9 cellular contexts compared by ENCODE assay signal in genomic region chr3:48695113-48695753, GRCh38. TPM values are rescaled to one million over a fixed set of nuclear protein-coding genes. Genes with fewer than 3 reads are reported as not detected.
DNase-seq lines count a peak whose midpoint lies in the region; TF ChIP-seq lines count a peak whose summit lies in the region.
"Had no signal": no experiment of that assay in that cellular context is flagged by ENCODE, and none has a peak within 500 bp of the region (broad histone marks: within the 10 kb centered on the region; RNA-seq: fewer than 3 reads in every experiment).

No MANE protein-coding gene starts in this region.

- H3K36me3 ChIP-seq in mesendoderm (ENCODE audit: control insufficient read depth, insufficient read depth, low read length), result peaks cover 19% of the 10 kb centered on the region
- H3K36me3 ChIP-seq in tibial nerve, result peaks cover 3 to 62% (median 15%) of the 10 kb centered on the region in 3 donors

- H3K4me2 ChIP-seq in mesendoderm (ENCODE audit: low read length), result no peak overlapping the region

- H3K36me3 Mint-ChIP-seq in endothelial cell (ENCODE audit: low read depth, unreplicated experiment), result peaks cover 38% of the 10 kb centered on the region

- H4K5ac ChIP-seq in mesendoderm (ENCODE audit: low read length), result no peak overlapping the region

- H3K27ac ChIP-seq in mesendoderm (ENCODE audit: low read depth, low read length) (peak overlapping the region; percentile 45), tibial nerve (peak overlapping the region; percentile 86 to 98 (median 93))
- H3K27ac ChIP-seq: 22Rv1 had no signal

- no peaks in the 10 kb centered on the region for H3K9me3 Mint-ChIP-seq in endothelial cell (ENCODE audit: unreplicated experiment)

- H3K9ac ChIP-seq in mesendoderm (ENCODE audit: low read length), result peak overlapping the region; percentile 13

- no peak overlapping the region for H2AK5ac ChIP-seq in mesendoderm (ENCODE audit: low read length)

- peaks cover 5% of the 10 kb centered on the region for H3K4me1 Mint-ChIP-seq in endothelial cell (ENCODE audit: unreplicated experiment)

- no peaks in the 10 kb centered on the region for H3K4me1 ChIP-seq in mesendoderm (ENCODE audit: control insufficient read depth, low read depth, low read length)
- H3K4me1 ChIP-seq in tibial nerve, result peaks cover 0 to 60% (median 14%) of the 10 kb centered on the region in 4 donors

- peaks cover 48% of the 10 kb centered on the region for H3K79me2 ChIP-seq in mesendoderm (ENCODE audit: control insufficient read depth, insufficient read depth, low read length)

- no peaks in the 10 kb centered on the region for H3K27me3 ChIP-seq in mesendoderm (ENCODE audit: insufficient read depth, low read length, poor library complexity)
- no peaks in the 10 kb centered on the region for H3K27me3 ChIP-seq in tibial nerve

- no peak overlapping the region for H2BK15ac ChIP-seq in mesendoderm (replicated peaks; ENCODE audit: low read depth)

- no peaks in the 10 kb centered on the region for H3K9me3 ChIP-seq in tibial nerve

- no peak overlapping the region for H2BK120ac ChIP-seq in mesendoderm (ENCODE audit: low read depth, low read length)

- no CpG with 5 or more reads among the region's 25 CpGs for WGBS in mesendoderm (ENCODE audit: extremely low coverage, insufficient coverage, low lambda C conversion rate)
- WGBS in tibial nerve, 2 donors, result 29 to 35% methylated on average over 21 to 25 of the region's 25 CpGs

- DNase-seq in DMS 273 (lab: John Stamatoyannopoulos, UW; ENCODE audit: unreplicated experiment) (peak; percentile 22), DMS 273 treated with DMSO at 0.1 percent for 48 hours (lab: John Stamatoyannopoulos, UW) (no peak), endothelial cell (ENCODE audit: low spot score) (no peak), mesendoderm (peak; percentile 89), tibial nerve (ENCODE audit: low spot score in 2 of 2) (peak; percentile 68 to 81), OCI-M2 (lab: John Stamatoyannopoulos, UW; ENCODE audit: unreplicated experiment) (no peak), OCI-M1 (lab: John Stamatoyannopoulos, UW) (no peak)
- DNase-seq in stimulated activated CD4-positive, alpha-beta T cell treated with anti-CD3 and anti-CD28 coated beads, Interleukin-1b, Interleukin-23, amount 100 ng/mL, for 48 hours, result no peak

- H2BK5ac ChIP-seq in mesendoderm (ENCODE audit: low read length), result no peak overlapping the region

- no peak overlapping the region for H3K4ac ChIP-seq in mesendoderm (ENCODE audit: low read depth, low read length)

- H3K4me3 ChIP-seq in mesendoderm (ENCODE audit: low read length) (no peak overlapping the region), tibial nerve (peak overlapping the region; percentile 43 to 85 (median 62))

- no peak overlapping the region for H4K8ac ChIP-seq in mesendoderm (ENCODE audit: low read depth, low read length)

- peak in 1 of 2 donors; percentile 94 for TF ChIP-seq EP300 in tibial nerve (IDR thresholded peaks at IDR 0.05)

- no peak for TF ChIP-seq CTCF in endothelial cell (IDR thresholded peaks at IDR 0.05; ENCODE audit: unreplicated experiment)
- peak in 1 of 5 experiments; percentile 23 for TF ChIP-seq CTCF in tibial nerve (IDR thresholded peaks at IDR 0.05)

- H3K4me3 Mint-ChIP-seq in endothelial cell (ENCODE audit: unreplicated experiment), result peak overlapping the region; percentile 53

- no peaks in the 10 kb centered on the region for H3K27me3 Mint-ChIP-seq in endothelial cell (ENCODE audit: unreplicated experiment)

- peaks cover 27% of the 10 kb centered on the region for H3K79me1 ChIP-seq in mesendoderm (ENCODE audit: low read length)

- H3K18ac ChIP-seq in mesendoderm (ENCODE audit: low read length), result no peak overlapping the region

- peak; percentile 45 to 72 for TF ChIP-seq POLR2A in tibial nerve (IDR thresholded peaks at IDR 0.05)

- peak overlapping the region; percentile 64 for H3K56ac ChIP-seq in mesendoderm (ENCODE audit: low read length)

- peak overlapping the region; percentile 48 for H3K27ac Mint-ChIP-seq in endothelial cell (ENCODE audit: unreplicated experiment)

- H3K23ac ChIP-seq in mesendoderm (ENCODE audit: low read length), result no peak overlapping the region

RNA-seq across cellular contexts. Expression of gene NCKIPSD, which starts 9.5 kb away (rescaled TPM):
- total RNA-seq in endothelial cell (ENCODE audit: unreplicated experiment) (34.1 TPM), tibial nerve (10 to 100 TPM; 32.4 to 88.5 (median 51.8) TPM)
- 18.1 TPM for polyA plus RNA-seq in mesendoderm (2013, experiment 1 of 2)
- 18.7 TPM for polyA plus RNA-seq in mesendoderm (2013, experiment 2 of 2)

RNA-seq across cellular contexts. Expression of gene IP6K2, which starts 21.8 kb away (rescaled TPM):
- 87.9 TPM for total RNA-seq in endothelial cell (ENCODE audit: unreplicated experiment)
- polyA plus RNA-seq in mesendoderm (2013, experiment 1 of 2), result 87.2 TPM
- 87.0 TPM for polyA plus RNA-seq in mesendoderm (2013, experiment 2 of 2)
- 100 to 1,000 TPM; 130 to 202 (median 171) TPM for total RNA-seq in tibial nerve

RNA-seq across cellular contexts. Expression of gene CELSR3, which starts 32.5 kb away (rescaled TPM):
- total RNA-seq in endothelial cell (ENCODE audit: unreplicated experiment) (7.6 TPM), tibial nerve (10 to 100 TPM in 1 of 4 donors, 1 to 10 TPM in 2, under 1 TPM in 1; 0.87 to 13.5 (median 1.5) TPM)
- 3.4 TPM for polyA plus RNA-seq in mesendoderm (2013, experiment 1 of 2)
- 3.5 TPM for polyA plus RNA-seq in mesendoderm (2013, experiment 2 of 2)

RNA-seq across cellular contexts. Expression of gene SLC26A6, which starts 60.0 kb away (rescaled TPM):
- 76.1 TPM for total RNA-seq in endothelial cell (ENCODE audit: unreplicated experiment)
- 17.6 TPM for polyA plus RNA-seq in mesendoderm (2013, experiment 1 of 2)
- polyA plus RNA-seq in mesendoderm (2013, experiment 2 of 2), result 18.6 TPM
- total RNA-seq in tibial nerve, result 10 to 100 TPM; 13.8 to 26.4 (median 15.9) TPM

Comparison
In these comparisons a context has a peak if more than half of its experiments do, and no peak if none do; other contexts are left out.
1. DNase-seq: peak in DMS 273 (single experiment), mesendoderm (single experiment) and tibial nerve (2 of 2); none in DMS 273 treated with DMSO at 0.1 percent for 48 hours (single experiment), endothelial cell (single experiment), stimulated activated CD4-positive, alpha-beta T cell treated with anti-CD3 and anti-CD28 coated beads, Interleukin-1b, Interleukin-23, amount 100 ng/mL, for 48 hours (single experiment), OCI-M2 (single experiment) and OCI-M1 (single experiment).